ENCODE assay signal across 26 cellular contexts in genomic region chr5:32552936-32553335, GRCh38. TPM values are rescaled to one million over a fixed set of nuclear protein-coding genes. Genes with fewer than 3 reads are reported as not detected.
A peak's percentile ranks its signal among the peaks of the same experiment; 100 is the strongest.
DNase-seq lines count a peak whose midpoint lies in the region; ATAC-seq, FAIRE-seq and TF ChIP-seq lines count a peak whose summit lies in the region.
"Had no signal": no experiment of that assay in that cellular context is flagged by ENCODE, and none has a peak within 500 bp of the region (broad histone marks: within the 10 kb centered on the region; RNA-seq: fewer than 3 reads in every experiment).

No MANE protein-coding gene starts in this region.

- H3K4me2 ChIP-seq in neuronal stem cell (ENCODE audit: insufficient read depth, low read length, poor library complexity, severe bottlenecking): no peak overlapping the region
- H3K4me2 ChIP-seq: A549 had no signal

- peak; percentile 39 for DNase-seq in Right ventricle myocardium inferior (ENCODE audit: missing footprints)
- DNase-seq in right atrium auricular region (ENCODE audit: low spot score): no peak
- DNase-seq in kidney: peak; percentile 70
- no peak for DNase-seq in neuronal stem cell (ENCODE audit: low spot score)
- no peak for DNase-seq in activated CD4-positive, alpha-beta T cell treated with anti-CD3 and anti-CD28 coated beads, Interleukin-2, amount 50 U/mL, for 48 hours
- DNase-seq: AML-193; Caco-2; Calu3; CD4-positive, alpha-beta T cell; CD8-positive, alpha-beta T cell; DMS153; DMS53; DMS79; DND-41; EL; GDM1 had no signal

- no peak overlapping the region for H4K8ac ChIP-seq in neuronal stem cell (ENCODE audit: low read depth, low read length)

- no peak for FAIRE-seq in kidney (lab: Jason Lieb, UNC)
- FAIRE-seq: A549, D721Med, GM12878, GM12892, GM18507, GM19239 had no signal

- intact Hi-C loops in Right ventricle myocardium inferior (cut with DNase I) (no loop called here), kidney (cut with DNase I) (no loop called here)

- H3K27ac ChIP-seq in right atrium auricular region (no peak overlapping the region), kidney (ENCODE audit: low read depth in 2 of 2, low read length in 2 of 2) (no peak overlapping the region), neuronal stem cell (replicated peaks; ENCODE audit: low read length) (no peak overlapping the region)
- H3K27ac ChIP-seq: 22Rv1, A549, C4-2B had no signal

- no peak overlapping the region for H2AK5ac ChIP-seq in neuronal stem cell (ENCODE audit: low read depth, low read length)

- H3K23ac ChIP-seq in neuronal stem cell (ENCODE audit: low read depth, low read length, poor library complexity): no peak overlapping the region

- no peak overlapping the region for H2BK5ac ChIP-seq in neuronal stem cell (ENCODE audit: low read length)

- H2BK15ac ChIP-seq in neuronal stem cell (ENCODE audit: low read length): no peak overlapping the region

- H3K9ac ChIP-seq in kidney (ENCODE audit: low read length in 2 of 2) (no peak overlapping the region), neuronal stem cell (ENCODE audit: low read depth, low read length, poor library complexity) (no peak overlapping the region)
- H3K9ac ChIP-seq: BLaER1 treated with 17β-estradiol and CSF1 and Interleukin-3, amounts not matched to agents 10 nM and 100 nM had no signal

- H3K4me1 ChIP-seq in right atrium auricular region (no peaks in the 10 kb centered on the region), kidney (ENCODE audit: control insufficient read depth in 1 of 2, insufficient read depth in 1 of 2, low read depth in 1 of 2, low read length in 2 of 2) (no peaks in the 10 kb centered on the region), neuronal stem cell (ENCODE audit: control insufficient read depth in 2 of 2, insufficient read depth in 1 of 2, low read depth in 1 of 2, low read length in 2 of 2) (no peaks in the 10 kb centered on the region)
- H3K4me1 ChIP-seq: A549, Caco-2 had no signal

- H2AFZ ChIP-seq in neuronal stem cell (ENCODE audit: low read length): no peak overlapping the region

- H3K36me3 ChIP-seq in right atrium auricular region: no peaks in the 10 kb centered on the region
- no peaks in the 10 kb centered on the region for H3K36me3 ChIP-seq in kidney (ENCODE audit: control insufficient read depth in 1 of 2, insufficient read depth in 2 of 2, low read length in 2 of 2)
- no peaks in the 10 kb centered on the region for H3K36me3 ChIP-seq in neuronal stem cell (replicated peaks in 1 of 2; ENCODE audit: control insufficient read depth in 2 of 2, insufficient read depth in 2 of 2, low read length in 2 of 2)

- H3K14ac ChIP-seq in neuronal stem cell (ENCODE audit: low read length): no peak overlapping the region

- ATAC-seq in Right ventricle myocardium inferior: no peak
- no peak for ATAC-seq in GM18873 (IDR thresholded peaks at IDR 0.05; ENCODE audit: low FRiP score, unreplicated experiment)
- ATAC-seq: A549; CD8-positive, alpha-beta T cell; GM12878 had no signal

- no peaks in the 10 kb centered on the region for H3K79me1 ChIP-seq in neuronal stem cell (ENCODE audit: low read depth, low read length)

- H2BK12ac ChIP-seq in neuronal stem cell (ENCODE audit: low read length): no peak overlapping the region

- H3K9me3 ChIP-seq in right atrium auricular region: no peaks in the 10 kb centered on the region
- H3K9me3 ChIP-seq in kidney (ENCODE audit: control insufficient read depth in 1 of 2, low read length in 2 of 2): no peaks in the 10 kb centered on the region
- H3K9me3 ChIP-seq in neuronal stem cell (replicated peaks in 1 of 2; ENCODE audit: control insufficient read depth in 2 of 2, insufficient read depth in 1 of 2, low read depth in 1 of 2, low read length in 2 of 2): no peaks in the 10 kb centered on the region
- H3K9me3 ChIP-seq: A549 had no signal

- no peaks in the 10 kb centered on the region for H3K27me3 ChIP-seq in right atrium auricular region
- H3K27me3 ChIP-seq in neuronal stem cell (ENCODE audit: control insufficient read depth in 3 of 3, insufficient read depth in 3 of 3, low read depth in 1 of 3, low read length in 3 of 3): no peaks in the 10 kb centered on the region
- H3K27me3 ChIP-seq: BLaER1 treated with 17β-estradiol and CSF1 and Interleukin-3, amounts not matched to agents 10 nM and 100 nM had no signal

- H4K91ac ChIP-seq in neuronal stem cell (ENCODE audit: low read depth, low read length, poor library complexity): no peak overlapping the region

- no peak overlapping the region for H3K4ac ChIP-seq in neuronal stem cell (ENCODE audit: low read length)

- no CpG with 5 or more reads among the region's 10 CpGs for whole genome bisulfite sequencing in neuronal stem cell (ENCODE audit: extremely low coverage in 2 of 2, insufficient read length in 2 of 2, insufficient replicate concordance in 1 of 2), 2 donors

- TF ChIP-seq CTCF in right atrium auricular region (IDR thresholded peaks at IDR 0.05) (no peak), kidney (IDR thresholded peaks at IDR 0.05; ENCODE audit: borderline replicate concordance, extremely low read depth, insufficient read depth) (no peak)

- H3K4me3 ChIP-seq in right atrium auricular region (no peak overlapping the region), kidney (ENCODE audit: low read length in 2 of 2) (no peak overlapping the region), neuronal stem cell (ENCODE audit: low read length in 2 of 2) (no peak overlapping the region)
- H3K4me3 ChIP-seq: A549; BLaER1 treated with 17β-estradiol and CSF1 and Interleukin-3, amounts not matched to agents 10 nM and 100 nM; GM12878 had no signal

- H2BK120ac ChIP-seq in neuronal stem cell (ENCODE audit: low read depth, low read length): no peak overlapping the region

- peak overlapping the region; percentile 65 for H3K18ac ChIP-seq in neuronal stem cell (ENCODE audit: low read length)

RNA-seq across cellular contexts. Expression of gene SUB1, which starts 32.4 kb away (rescaled TPM):
- total RNA-seq in Right ventricle myocardium inferior: 187 TPM
- total RNA-seq in right atrium auricular region: 100 to 1,000 TPM; 145 to 209 TPM
- 167 TPM for total RNA-seq in kidney
- polyA plus RNA-seq in kidney (ENCODE audit: insufficient read depth, low read depth, low replicate concordance): 292 TPM
- polyA plus RNA-seq in neuronal stem cell (2013, experiment 1 of 2): 613 TPM
- 623 TPM for polyA plus RNA-seq in neuronal stem cell (2013, experiment 2 of 2)

Comparison
In these comparisons a context has a peak if more than half of its experiments do, and no peak if none do; other contexts are left out.
1. DNase-seq: peak in Right ventricle myocardium inferior (single experiment) and kidney (single experiment); none in right atrium auricular region (single experiment), neuronal stem cell (single experiment) and activated CD4-positive, alpha-beta T cell treated with anti-CD3 and anti-CD28 coated beads, Interleukin-2, amount 50 U/mL, for 48 hours (0 of 2).